Comparison of ENCODE assay signal across 1 cellular context in the genomic region with DNA sequence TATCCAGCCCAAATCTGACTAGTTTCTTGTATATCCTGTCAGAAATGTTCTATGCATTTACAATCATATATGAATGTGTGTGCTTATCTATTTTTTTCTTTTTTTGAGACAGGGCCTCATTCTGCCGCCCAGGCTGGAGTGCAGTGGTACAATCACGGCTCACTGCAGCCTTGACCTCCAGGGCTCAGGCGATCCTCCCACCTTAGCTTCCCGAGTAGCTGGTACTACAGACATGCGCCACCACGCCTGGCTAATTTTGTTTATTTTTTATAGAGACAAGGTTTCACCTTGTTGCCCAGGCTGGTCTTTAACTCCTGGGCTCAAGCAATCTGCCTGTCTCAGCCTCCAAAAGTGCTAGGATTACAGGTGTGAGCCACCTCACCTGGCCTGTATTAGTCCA.
TF ChIP-seq lines count a peak whose summit lies in the region.

No MANE protein-coding gene starts in this region.

TF ChIP-seq in GM23338, 12 proteins besides CTCF, POLR2A, EP300 and RAD21:
- TF ChIP-seq EZH2 (IDR thresholded peaks at IDR 0.05; ENCODE audit: low read depth, unreplicated experiment) (no peak), NANOG (IDR thresholded peaks at IDR 0.05; ENCODE audit: borderline replicate concordance) (no peak), CREB1 (CRISPR knock-in tag; IDR thresholded peaks at IDR 0.05; ENCODE audit: low read depth) (no peak), EZH2phosphoT487 (IDR thresholded peaks at IDR 0.05; ENCODE audit: unreplicated experiment) (no peak), ZNF114 (CRISPR knock-in tag; IDR thresholded peaks at IDR 0.05) (no peak), JUNB (IDR thresholded peaks at IDR 0.05; ENCODE audit: unreplicated experiment) (no peak), POLR2AphosphoS5 (IDR thresholded peaks at IDR 0.05; ENCODE audit: low read depth) (no peak), REST (IDR thresholded peaks at IDR 0.05; ENCODE audit: unreplicated experiment) (no peak), ETS1 (IDR thresholded peaks at IDR 0.05) (no peak), STAT1 (IDR thresholded peaks at IDR 0.05; ENCODE audit: unreplicated experiment) (no peak), ZNF331 (CRISPR knock-in tag; IDR thresholded peaks at IDR 0.05; ENCODE audit: low read depth) (no peak)
- TF ChIP-seq, protein P1, sequence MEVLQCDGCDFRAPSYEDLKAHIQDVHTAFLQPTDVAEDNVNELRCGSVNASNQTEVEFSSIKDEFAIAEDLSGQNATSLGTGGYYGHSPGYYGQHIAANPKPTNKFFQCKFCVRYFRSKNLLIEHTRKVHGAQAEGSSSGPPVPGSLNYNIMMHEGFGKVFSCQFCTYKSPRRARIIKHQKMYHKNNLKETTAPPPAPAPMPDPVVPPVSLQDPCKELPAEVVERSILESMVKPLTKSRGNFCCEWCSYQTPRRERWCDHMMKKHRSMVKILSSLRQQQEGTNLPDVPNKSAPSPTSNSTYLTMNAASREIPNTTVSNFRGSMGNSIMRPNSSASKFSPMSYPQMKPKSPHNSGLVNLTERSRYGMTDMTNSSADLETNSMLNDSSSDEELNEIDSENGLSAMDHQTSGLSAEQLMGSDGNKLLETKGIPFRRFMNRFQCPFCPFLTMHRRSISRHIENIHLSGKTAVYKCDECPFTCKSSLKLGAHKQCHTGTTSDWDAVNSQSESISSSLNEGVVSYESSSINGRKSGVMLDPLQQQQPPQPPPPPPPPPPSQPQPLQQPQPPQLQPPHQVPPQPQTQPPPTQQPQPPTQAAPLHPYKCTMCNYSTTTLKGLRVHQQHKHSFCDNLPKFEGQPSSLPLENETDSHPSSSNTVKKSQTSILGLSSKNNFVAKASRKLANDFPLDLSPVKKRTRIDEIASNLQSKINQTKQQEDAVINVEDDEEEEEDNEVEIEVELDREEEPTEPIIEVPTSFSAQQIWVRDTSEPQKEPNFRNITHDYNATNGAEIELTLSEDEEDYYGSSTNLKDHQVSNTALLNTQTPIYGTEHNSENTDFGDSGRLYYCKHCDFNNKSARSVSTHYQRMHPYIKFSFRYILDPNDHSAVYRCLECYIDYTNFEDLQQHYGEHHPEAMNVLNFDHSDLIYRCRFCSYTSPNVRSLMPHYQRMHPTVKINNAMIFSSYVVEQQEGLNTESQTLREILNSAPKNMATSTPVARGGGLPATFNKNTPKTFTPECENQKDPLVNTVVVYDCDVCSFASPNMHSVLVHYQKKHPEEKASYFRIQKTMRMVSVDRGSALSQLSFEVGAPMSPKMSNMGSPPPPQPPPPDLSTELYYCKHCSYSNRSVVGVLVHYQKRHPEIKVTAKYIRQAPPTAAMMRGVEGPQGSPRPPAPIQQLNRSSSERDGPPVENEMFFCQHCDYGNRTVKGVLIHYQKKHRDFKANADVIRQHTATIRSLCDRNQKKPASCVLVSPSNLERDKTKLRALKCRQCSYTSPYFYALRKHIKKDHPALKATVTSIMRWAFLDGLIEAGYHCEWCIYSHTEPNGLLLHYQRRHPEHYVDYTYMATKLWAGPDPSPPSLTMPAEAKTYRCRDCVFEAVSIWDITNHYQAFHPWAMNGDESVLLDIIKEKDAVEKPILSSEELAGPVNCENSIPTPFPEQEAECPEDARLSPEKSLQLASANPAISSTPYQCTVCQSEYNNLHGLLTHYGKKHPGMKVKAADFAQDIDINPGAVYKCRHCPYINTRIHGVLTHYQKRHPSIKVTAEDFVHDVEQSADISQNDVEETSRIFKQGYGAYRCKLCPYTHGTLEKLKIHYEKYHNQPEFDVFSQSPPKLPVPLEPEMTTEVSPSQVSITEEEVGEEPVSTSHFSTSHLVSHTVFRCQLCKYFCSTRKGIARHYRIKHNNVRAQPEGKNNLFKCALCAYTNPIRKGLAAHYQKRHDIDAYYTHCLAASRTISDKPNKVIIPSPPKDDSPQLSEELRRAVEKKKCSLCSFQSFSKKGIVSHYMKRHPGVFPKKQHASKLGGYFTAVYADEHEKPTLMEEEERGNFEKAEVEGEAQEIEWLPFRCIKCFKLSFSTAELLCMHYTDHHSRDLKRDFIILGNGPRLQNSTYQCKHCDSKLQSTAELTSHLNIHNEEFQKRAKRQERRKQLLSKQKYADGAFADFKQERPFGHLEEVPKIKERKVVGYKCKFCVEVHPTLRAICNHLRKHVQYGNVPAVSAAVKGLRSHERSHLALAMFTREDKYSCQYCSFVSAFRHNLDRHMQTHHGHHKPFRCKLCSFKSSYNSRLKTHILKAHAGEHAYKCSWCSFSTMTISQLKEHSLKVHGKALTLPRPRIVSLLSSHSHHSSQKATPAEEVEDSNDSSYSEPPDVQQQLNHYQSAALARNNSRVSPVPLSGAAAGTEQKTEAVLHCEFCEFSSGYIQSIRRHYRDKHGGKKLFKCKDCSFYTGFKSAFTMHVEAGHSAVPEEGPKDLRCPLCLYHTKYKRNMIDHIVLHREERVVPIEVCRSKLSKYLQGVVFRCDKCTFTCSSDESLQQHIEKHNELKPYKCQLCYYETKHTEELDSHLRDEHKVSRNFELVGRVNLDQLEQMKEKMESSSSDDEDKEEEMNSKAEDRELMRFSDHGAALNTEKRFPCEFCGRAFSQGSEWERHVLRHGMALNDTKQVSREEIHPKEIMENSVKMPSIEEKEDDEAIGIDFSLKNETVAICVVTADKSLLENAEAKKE (CRISPR knock-in tag; IDR thresholded peaks at IDR 0.05), result no peak
